8 cellular contexts compared by ENCODE assay signal in genomic region chr19:1057185-1057857, GRCh38. TPM values are rescaled to one million over a fixed set of nuclear protein-coding genes. Genes with fewer than 3 reads are reported as not detected.
DNase-seq lines count a peak whose midpoint lies in the region; ATAC-seq, FAIRE-seq and TF ChIP-seq lines count a peak whose summit lies in the region.
"Had no signal": no experiment of that assay in that cellular context is flagged by ENCODE, and none has a peak within 500 bp of the region (broad histone marks: within the 10 kb centered on the region; RNA-seq: fewer than 3 reads in every experiment).

No MANE protein-coding gene starts in this region.

- TF ChIP-seq CTCF in neutrophil (IDR thresholded peaks at IDR 0.05) (peak; percentile 22), kidney (IDR thresholded peaks at IDR 0.05; ENCODE audit: borderline replicate concordance, extremely low read depth, insufficient read depth) (no peak)

- H3K36me3 ChIP-seq in adipocyte (ENCODE audit: control insufficient read depth, insufficient read depth, low read length, severe bottlenecking) (peaks cover 17% of the 10 kb centered on the region), neutrophil (peaks cover 97% of the 10 kb centered on the region), kidney (ENCODE audit: control insufficient read depth in 1 of 2, insufficient read depth in 2 of 2, low read length in 2 of 2) (peaks cover 0 to 8% of the 10 kb centered on the region in 2 donors)

- no peak overlapping the region for H3K9ac ChIP-seq in adipocyte (ENCODE audit: low read length)
- H3K9ac ChIP-seq in kidney (ENCODE audit: low read length in 2 of 2) = no peak overlapping the region

- H3K9me3 ChIP-seq in adipocyte (ENCODE audit: control insufficient read depth, low read length) (peaks cover 33% of the 10 kb centered on the region), neutrophil (no peaks in the 10 kb centered on the region), kidney (ENCODE audit: control insufficient read depth in 1 of 2, low read length in 2 of 2) (peaks cover 7 to 29% of the 10 kb centered on the region in 2 donors)

- no peaks in the 10 kb centered on the region for H3K4me1 ChIP-seq in adipocyte (ENCODE audit: control insufficient read depth, insufficient read depth, low read length)
- H3K4me1 ChIP-seq in neutrophil (ENCODE audit: control insufficient read depth in 1 of 2, insufficient read depth in 1 of 2, low read depth in 1 of 2, low read length in 1 of 2) = no peaks in the 10 kb centered on the region
- no peaks in the 10 kb centered on the region for H3K4me1 ChIP-seq in kidney (ENCODE audit: control insufficient read depth in 1 of 2, insufficient read depth in 1 of 2, low read depth in 1 of 2, low read length in 2 of 2)

- H3K4me3 ChIP-seq in adipocyte (ENCODE audit: low read length) (no peak overlapping the region), neutrophil (ENCODE audit: low read depth in 1 of 2, low read length in 1 of 2) (no peak overlapping the region), kidney (ENCODE audit: low read length in 2 of 2) (no peak overlapping the region)

- DNase-seq in GM12891 (ENCODE audit: insufficient read length, low spot score) = no peak
- DNase-seq in NCI-H2171 treated with DMSO at 0.1 percent for 48 hours (lab: John Stamatoyannopoulos, UW) = peak; percentile 56
- peak; percentile 78 for DNase-seq in adipocyte (ENCODE audit: low read depth)
- no peak for DNase-seq in islet precursor cell
- no peak for DNase-seq in kidney

- H3K27ac ChIP-seq in neutrophil (peak overlapping the region; percentile 33), kidney (ENCODE audit: low read depth in 2 of 2, low read length in 2 of 2) (no peak overlapping the region)

- ATAC-seq in HG02678 (IDR thresholded peaks at IDR 0.05; ENCODE audit: unreplicated experiment) = no peak

- H3K27me3 ChIP-seq in adipocyte (replicated peaks; ENCODE audit: control insufficient read depth, insufficient read depth, low read length) (no peaks in the 10 kb centered on the region), neutrophil (no peaks in the 10 kb centered on the region)

- no peak for TF ChIP-seq POLR2A in GM12891 (IDR thresholded peaks at IDR 0.05; ENCODE audit: low read depth, low read length)

- intact Hi-C loops in kidney (cut with DNase I) = no loop called here

- FAIRE-seq in GM12891 (lab: Jason Lieb, UNC) (peak; percentile 85), kidney (lab: Jason Lieb, UNC) (no peak)
- FAIRE-seq: islet of Langerhans had no signal

TF ChIP-seq in GM12891, 5 proteins besides CTCF, POLR2A, EP300 and RAD21:
- TF ChIP-seq PAX5 (IDR thresholded peaks at IDR 0.05; ENCODE audit: insufficient read depth, low read length, severe bottlenecking) (no peak), POU2F2 (IDR thresholded peaks at IDR 0.05; ENCODE audit: low read depth, low read length) (no peak), TAF1 (IDR thresholded peaks at IDR 0.05; ENCODE audit: low read depth, low read length) (no peak), POLR2AphosphoS5 (IDR thresholded peaks at IDR 0.05; ENCODE audit: low read depth, low read length) (no peak), SPI1 (IDR thresholded peaks at IDR 0.05; ENCODE audit: low read depth, low read length) (no peak)

RNA-seq across cellular contexts. Expression of gene ARHGAP45, which starts 9.6 kb away (rescaled TPM):
- 71.9 TPM for polyA plus RNA-seq in GM12891 (2012; ENCODE audit: low read depth, missing spikeins)
- total RNA-seq in kidney = 50.0 TPM
- polyA plus RNA-seq in kidney (ENCODE audit: insufficient read depth, low read depth, low replicate concordance) = 11.8 TPM

RNA-seq across cellular contexts. Expression of gene ABCA7, which starts 17.4 kb away (rescaled TPM):
- 13.2 TPM for polyA plus RNA-seq in GM12891 (2012; ENCODE audit: low read depth, missing spikeins)
- total RNA-seq in kidney = 20.4 TPM
- polyA plus RNA-seq in kidney (ENCODE audit: insufficient read depth, low read depth, low replicate concordance) = 11.7 TPM

RNA-seq across cellular contexts. Expression of gene CNN2, which starts 30.9 kb away (rescaled TPM):
- 101 TPM for polyA plus RNA-seq in GM12891 (2012; ENCODE audit: low read depth, missing spikeins)
- total RNA-seq in kidney = 131 TPM
- 64.1 TPM for polyA plus RNA-seq in kidney (ENCODE audit: insufficient read depth, low read depth, low replicate concordance)

RNA-seq across cellular contexts. Expression of gene RNU6-2, which starts 36.0 kb away (rescaled TPM):
- polyA plus RNA-seq in GM12891 (2012; ENCODE audit: low read depth, missing spikeins) = not detected
- total RNA-seq in kidney = not detected
- polyA plus RNA-seq in kidney (ENCODE audit: insufficient read depth, low read depth, low replicate concordance) = not detected

RNA-seq across cellular contexts. Expression of gene TMEM259, which starts 36.4 kb away (rescaled TPM):
- polyA plus RNA-seq in GM12891 (2012; ENCODE audit: low read depth, missing spikeins) = 82.3 TPM
- total RNA-seq in kidney = 180 TPM
- 129 TPM for polyA plus RNA-seq in kidney (ENCODE audit: insufficient read depth, low read depth, low replicate concordance)

Comparison
In these comparisons a context has a peak if more than half of its experiments do, and no peak if none do; other contexts are left out.
1. DNase-seq: peak in NCI-H2171 treated with DMSO at 0.1 percent for 48 hours (single experiment) and adipocyte (single experiment); none in GM12891 (single experiment), islet precursor cell (single experiment) and kidney (single experiment).